In genomic region chr13:20943519-20944012, GRCh38 we compare ENCODE assay signal across 8 cellular contexts. TPM values are rescaled to one million over a fixed set of nuclear protein-coding genes. Genes with fewer than 3 reads are reported as not detected.
A peak's percentile ranks its signal among the peaks of the same experiment; 100 is the strongest.
DNase-seq lines count a peak whose midpoint lies in the region; ATAC-seq and TF ChIP-seq lines count a peak whose summit lies in the region.

No MANE protein-coding gene starts in this region.

- H3K4me3 ChIP-seq in AG09309 (ENCODE audit: control insufficient read depth, low read depth, low read length) (no peak overlapping the region; the same call in 1 of the 2 replicates), Loucy (ENCODE audit: low read length, poor library complexity, severe bottlenecking) (no peak overlapping the region), suprapubic skin (peak overlapping the region; percentile 4)

- no peaks in the 10 kb centered on the region for H3K9me2 ChIP-seq in Loucy (replicated peaks; ENCODE audit: low read depth, low read length)

- H3F3A ChIP-seq in Loucy (ENCODE audit: low read depth) = no peaks in the 10 kb centered on the region

- TF ChIP-seq EP300 in suprapubic skin (IDR thresholded peaks at IDR 0.05) = no peak

- intact Hi-C loops in activated naive CD4-positive, alpha-beta T cell treated with anti-CD3 and anti-CD28 coated beads for 36 hours (cut with micrococcal nuclease) = loop anchor here (1.0 to 10.0 kb wide), 6 partner anchors 131 to 536 kb away; no protein-coding TSS in a partner anchor

- H3K4me1 ChIP-seq in Loucy (ENCODE audit: insufficient read depth, low read length, poor library complexity, severe bottlenecking) = no peaks in the 10 kb centered on the region
- H3K4me1 ChIP-seq in suprapubic skin = peaks cover 17% of the 10 kb centered on the region

- CTCF ChIA-PET in activated naive CD4-positive, alpha-beta T cell treated with anti-CD3 and anti-CD28 coated beads for 36 hours (lab: Charles Lee) = interaction anchor here (0.6 to 2.1 kb wide), 8 partner anchors 16 to 763 kb away, joined by 3 to 16 read pairs (median 4); no protein-coding TSS in a partner anchor

- H3K36me3 ChIP-seq in Loucy (ENCODE audit: insufficient read depth, low read length) (no peaks in the 10 kb centered on the region), suprapubic skin (no peaks in the 10 kb centered on the region)

- no peak for TF ChIP-seq POLR2A in suprapubic skin (IDR thresholded peaks at IDR 0.05)

- H3K9me3 ChIP-seq in Loucy (ENCODE audit: insufficient read depth, low read depth, low read length) (no peaks in the 10 kb centered on the region), suprapubic skin (no peaks in the 10 kb centered on the region)

- H3K27me3 Mint-ChIP-seq in activated naive CD4-positive, alpha-beta T cell treated with anti-CD3 and anti-CD28 coated beads for 36 hours (ENCODE audit: low read depth) = peaks cover 36% of the 10 kb centered on the region

- no peaks in the 10 kb centered on the region for H4K20me1 ChIP-seq in Loucy (ENCODE audit: insufficient read depth, low read length, poor library complexity, severe bottlenecking)

- no peak overlapping the region for H3K27ac Mint-ChIP-seq in activated naive CD4-positive, alpha-beta T cell treated with anti-CD3 and anti-CD28 coated beads for 36 hours

- H3K4me2 ChIP-seq in Loucy (ENCODE audit: low read depth, low read length, poor library complexity, severe bottlenecking) = no peak overlapping the region

- no peak overlapping the region for H3K9ac ChIP-seq in Loucy (ENCODE audit: low read depth, low read length, poor library complexity, severe bottlenecking)

- H3K4me3 Mint-ChIP-seq in activated naive CD4-positive, alpha-beta T cell treated with anti-CD3 and anti-CD28 coated beads for 36 hours = no peak overlapping the region

- DNase-seq in AG09309 (ENCODE audit: low read depth) (peak; percentile 95), SK-N-DZ (ENCODE audit: low spot score) (peak; percentile 59), globus pallidus (ENCODE audit: low spot score) (peak; percentile 76), omental fat pad (ENCODE audit: low spot score) (peak; percentile 76), suprapubic skin (ENCODE audit: low spot score in 2 of 2) (peak; percentile 90 to 91)
- peak; percentile 84 for DNase-seq in activated naive CD4-positive, alpha-beta T cell treated with anti-CD3 and anti-CD28 coated beads for 36 hours

- peaks cover 10% of the 10 kb centered on the region for H3K4me1 Mint-ChIP-seq in activated naive CD4-positive, alpha-beta T cell treated with anti-CD3 and anti-CD28 coated beads for 36 hours (ENCODE audit: low read depth)

- 17% methylated on average over 14 of the region's 14 CpGs for WGBS in suprapubic skin

- ATAC-seq in GM18867 (IDR thresholded peaks at IDR 0.05; ENCODE audit: unreplicated experiment) = peak; percentile 76
- ATAC-seq in omental fat pad (ENCODE audit: low FRiP score) = peak; percentile 99

- no peaks in the 10 kb centered on the region for H3K9me3 Mint-ChIP-seq in activated naive CD4-positive, alpha-beta T cell treated with anti-CD3 and anti-CD28 coated beads for 36 hours

- H3K27ac ChIP-seq in suprapubic skin = peak overlapping the region; percentile 7

- no peaks in the 10 kb centered on the region for H3K36me3 Mint-ChIP-seq in activated naive CD4-positive, alpha-beta T cell treated with anti-CD3 and anti-CD28 coated beads for 36 hours (ENCODE audit: low read depth)

- H2AFZ ChIP-seq in Loucy (ENCODE audit: low read length) = peak overlapping the region; percentile 93

- TF ChIP-seq CTCF in AG09309 (IDR thresholded peaks at IDR 0.05; ENCODE audit: control insufficient read depth, insufficient read depth, low read depth, low read length, missing control alignments) (peak; percentile 92), Loucy (conservative IDR thresholded peaks at IDR 0.05; ENCODE audit: low read length) (peak; percentile 96), omental fat pad (IDR thresholded peaks at IDR 0.05) (peak in 2 of 3 donors; percentile 70 to 91), suprapubic skin (IDR thresholded peaks at IDR 0.05) (peak; percentile 90 to 92)

- H3K79me2 ChIP-seq in Loucy (ENCODE audit: insufficient read depth, low read length) = no peaks in the 10 kb centered on the region

- H3K27me3 ChIP-seq in Loucy (ENCODE audit: insufficient read depth, low read length, poor library complexity, severe bottlenecking) = no peaks in the 10 kb centered on the region
- H3K27me3 ChIP-seq in suprapubic skin = peaks cover 4% of the 10 kb centered on the region

RNA-seq across cellular contexts. Expression of gene XPO4, which starts 41.0 kb away (rescaled TPM):
- 13.6 and 18.7 TPM in 2 replicates for polyA plus RNA-seq in SK-N-DZ (2014; cell fraction: cytosol; rRNA removed)
- polyA plus RNA-seq in SK-N-DZ (2014; cell fraction: nucleus; rRNA removed) = 19.9 and 28.9 TPM in 2 replicates
- 10 to 100 TPM; 20.4 to 21.2 TPM for total RNA-seq in activated naive CD4-positive, alpha-beta T cell treated with anti-CD3 and anti-CD28 coated beads for 36 hours
- total RNA-seq in omental fat pad (10 to 100 TPM; 14.5 to 24.5 (median 15.1) TPM), suprapubic skin (10 to 100 TPM; 15.0 to 23.2 (median 17.6) TPM)
